In the genomic region with DNA sequence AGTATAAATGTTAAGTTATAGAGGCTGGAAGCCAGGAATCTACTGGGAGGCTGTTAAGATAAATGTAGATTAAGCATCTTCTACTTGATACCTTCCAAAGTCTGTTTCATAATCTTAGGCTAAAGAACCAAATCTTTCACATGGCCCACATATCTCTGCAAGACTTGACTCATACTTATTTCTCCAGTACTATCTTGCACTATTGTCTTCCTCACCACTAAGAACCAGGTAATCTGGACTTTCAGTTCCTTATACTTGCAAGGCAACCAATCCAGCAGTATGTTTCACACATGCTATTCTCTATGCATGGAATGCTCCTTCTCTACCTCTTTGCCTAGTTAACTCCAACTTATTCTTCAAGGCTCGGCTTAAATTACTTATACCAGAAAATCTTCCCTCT, we compare ENCODE assay signal across 13 cellular contexts.
DNase-seq lines count a peak whose midpoint lies in the region; ATAC-seq lines count a peak whose summit lies in the region.
"Had no signal": no experiment of that assay in that cellular context is flagged by ENCODE, and none has a peak within 500 bp of the region (broad histone marks: within the 10 kb centered on the region; RNA-seq: fewer than 3 reads in every experiment).

No MANE protein-coding gene starts in this region.

- DNase-seq in NOMO-1 (lab: John Stamatoyannopoulos, UW; ENCODE audit: unreplicated experiment in 2 of 2) (peak; percentile 29 to 70), iris pigment epithelial cell (ENCODE audit: low read depth) (peak; percentile 78), C1 segment of cervical spinal cord (lab: John Stamatoyannopoulos, UW) (no peak)
- DNase-seq: activated effector memory CD4-positive, alpha-beta T cell treated with anti-CD3 and anti-CD28 coated beads, Interleukin-2, amount 50 U/mL, for 16 hours; GDM1; kidney glomerular epithelial cell; NCI-H345; SHP77 treated with DMSO at 0.1 percent for 48 hours had no signal

- peak; percentile 35 for ATAC-seq in GM18861 (IDR thresholded peaks at IDR 0.05; ENCODE audit: unreplicated experiment)
- ATAC-seq in HG02885 (IDR thresholded peaks at IDR 0.05; ENCODE audit: poor library complexity, unreplicated experiment): peak; percentile 70
- ATAC-seq in HG03521 (IDR thresholded peaks at IDR 0.05; ENCODE audit: unreplicated experiment): no peak
- ATAC-seq in activated CD4-positive, CD25-positive, alpha-beta regulatory T cell treated with anti-CD3 and anti-CD28 coated beads, Interleukin-2, amount 50 U/mL, for 24 hours: no peak
- no peak for ATAC-seq in HG03095 (IDR thresholded peaks at IDR 0.05; ENCODE audit: unreplicated experiment)

Comparison
In these comparisons a context has a peak if more than half of its experiments do, and no peak if none do; other contexts are left out.
1. ATAC-seq: peak in GM18861 (single experiment) and HG02885 (single experiment); none in HG03521 (single experiment), activated CD4-positive, CD25-positive, alpha-beta regulatory T cell treated with anti-CD3 and anti-CD28 coated beads, Interleukin-2, amount 50 U/mL, for 24 hours (0 of 2) and HG03095 (single experiment).
2. DNase-seq: peak in NOMO-1 (2 of 2) and iris pigment epithelial cell (single experiment); none in C1 segment of cervical spinal cord (0 of 14).